24 cellular contexts compared by ENCODE assay signal in the genomic region with DNA sequence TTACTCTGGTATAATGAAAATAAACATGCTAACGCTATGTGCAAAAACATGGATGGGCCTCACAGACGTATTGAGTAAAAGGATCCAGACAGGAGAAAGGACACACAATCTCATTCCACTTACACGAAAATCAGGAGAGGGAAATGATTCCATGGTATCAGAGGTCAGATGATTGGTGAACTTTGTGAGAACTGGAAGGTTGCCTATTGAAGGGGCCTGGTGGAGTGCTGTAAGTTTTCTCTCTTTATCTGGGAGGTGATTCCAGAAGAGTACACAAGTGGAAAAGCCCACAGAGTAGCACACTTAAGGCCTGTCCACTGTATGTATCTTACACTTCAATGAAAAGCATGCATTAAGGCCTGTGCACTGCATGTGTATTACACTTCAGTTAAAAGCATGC. TPM values are rescaled to one million over a fixed set of nuclear protein-coding genes. Genes with fewer than 3 reads are reported as not detected.
DNase-seq lines count a peak whose midpoint lies in the region; ATAC-seq and TF ChIP-seq lines count a peak whose summit lies in the region.
"Had no signal": no experiment of that assay in that cellular context is flagged by ENCODE, and none has a peak within 500 bp of the region (broad histone marks: within the 10 kb centered on the region; RNA-seq: fewer than 3 reads in every experiment).

No MANE protein-coding gene starts in this region.

- H2BK120ac ChIP-seq in IMR-90 (ENCODE audit: low read depth, low read length): no peak overlapping the region

- no peak overlapping the region for H3K23ac ChIP-seq in IMR-90 (ENCODE audit: low read depth, low read length)

- ATAC-seq in IMR-90 (ENCODE audit: low read depth): no peak
- ATAC-seq in GM19328 (IDR thresholded peaks at IDR 0.05; ENCODE audit: unreplicated experiment): no peak
- ATAC-seq in HG03175 (IDR thresholded peaks at IDR 0.05; ENCODE audit: unreplicated experiment): no peak
- no peak for ATAC-seq in HG02973 (IDR thresholded peaks at IDR 0.05; ENCODE audit: unreplicated experiment)
- ATAC-seq: A549, Right ventricle myocardium inferior had no signal

- H3K27me3 ChIP-seq in IMR-90 (ENCODE audit: control insufficient read depth, insufficient read depth, low read length): no peaks in the 10 kb centered on the region
- H3K27me3 ChIP-seq: SJSA1 had no signal

- H3K56ac ChIP-seq in IMR-90 (ENCODE audit: extremely low read depth, insufficient read depth, low read length): no peak overlapping the region

- DNase-seq in GM10266 (ENCODE audit: extremely low spot score): peak; percentile 0
- DNase-seq in IMR-90: peak; percentile 0
- peak; percentile 0 for DNase-seq in inferior parietal cortex (ENCODE audit: extremely low spot score)
- DNase-seq in superior temporal gyrus (ENCODE audit: extremely low spot score): peak; percentile 3
- DNase-seq: AML-193; C1 segment of cervical spinal cord; COR-L47; DMS53; GDM1; MM.1S; NCI-H2029; NCI-H446; NCI-H526; NCI-H82; NK-92 treated with Interleukin-12 subunit alpha and Interleukin-12 subunit beta, amount 100 ng/mL, for 24 hours; PC-3 had no signal

- TF ChIP-seq POLR2A in IMR-90 (IDR thresholded peaks at IDR 0.05; ENCODE audit: low read depth, low read length): no peak

- H3K9me3 ChIP-seq in IMR-90 (ENCODE audit: control insufficient read depth, insufficient read depth, low read length): no peaks in the 10 kb centered on the region
- H3K9me3 ChIP-seq: A549, SJSA1 had no signal

- H3K4me1 ChIP-seq in IMR-90 (ENCODE audit: control insufficient read depth, insufficient read depth, low read length): peaks cover 2% of the 10 kb centered on the region; the same call in 1 of the 2 replicates
- H3K4me1 ChIP-seq: A549, SJSA1 had no signal

- H2BK20ac ChIP-seq in IMR-90 (ENCODE audit: low read depth, low read length): no peak overlapping the region

- H4K8ac ChIP-seq in IMR-90 (ENCODE audit: low read depth in 2 of 2, low read length in 2 of 2): no peak overlapping the region

- intact Hi-C loops in IMR-90 (cut with micrococcal nuclease): loop anchor here (5.0 kb wide), 1 partner anchor 45 kb away; no protein-coding TSS in a partner anchor

- TF ChIP-seq RAD21 in IMR-90 (IDR thresholded peaks at IDR 0.05; ENCODE audit: low read length): no peak

- H3K4me2 ChIP-seq in IMR-90 (ENCODE audit: low read depth, low read length): no peak overlapping the region
- H3K4me2 ChIP-seq: A549, KMS-11 had no signal

- no peaks in the 10 kb centered on the region for H3K79me1 ChIP-seq in IMR-90 (ENCODE audit: low read depth in 1 of 2, low read length in 2 of 2)

- no peak overlapping the region for H2AK5ac ChIP-seq in IMR-90 (ENCODE audit: low read depth, low read length)

- dilution Hi-C loops in IMR-90 (cut with HindIII; ENCODE audit: low sequenced_read_pairs, unreplicated experiment): no loop called here

- H4K5ac ChIP-seq in IMR-90 (ENCODE audit: low read depth, low read length): no peak overlapping the region

- no peaks in the 10 kb centered on the region for H4K20me1 ChIP-seq in IMR-90 (ENCODE audit: insufficient read depth, low read length)

- no CpG with 5 or more reads among the region's 3 CpGs for WGBS in IMR-90 (ENCODE audit: extremely low coverage in 2 of 2, insufficient read length in 1 of 2), 2 experiments

- H3K9ac ChIP-seq in IMR-90 (ENCODE audit: low read depth, low read length): no peak overlapping the region
- H3K9ac ChIP-seq: KMS-11 had no signal

- CTCF ChIA-PET in IMR-90 (lab: Yijun Ruan, JAX): no interaction called here

- H4K91ac ChIP-seq in IMR-90 (ENCODE audit: insufficient read depth, low read depth, low read length): no peak overlapping the region

- in situ Hi-C loops in IMR-90 (cut with MboI; ENCODE audit: low sequenced_read_pairs): no loop called here

- H3K4ac ChIP-seq in IMR-90 (ENCODE audit: low read depth, low read length): no peak overlapping the region

- no peaks in the 10 kb centered on the region for H3K9me1 ChIP-seq in IMR-90 (ENCODE audit: insufficient read depth, low read length)

- H2AFZ ChIP-seq in IMR-90 (replicated peaks; ENCODE audit: low read length, poor library complexity): no peak overlapping the region

- H3K14ac ChIP-seq in IMR-90 (replicated peaks; ENCODE audit: low read depth, low read length): no peak overlapping the region

- H2AK9ac ChIP-seq in IMR-90 (replicated peaks; ENCODE audit: low read depth, low read length, poor library complexity): no peak overlapping the region

- no peak overlapping the region for H2BK15ac ChIP-seq in IMR-90 (ENCODE audit: low read depth, low read length)

- H3K27ac ChIP-seq in IMR-90 (ENCODE audit: insufficient read depth, low read length): no peak overlapping the region
- H3K27ac ChIP-seq: A549, KMS-11, SJSA1 had no signal

- no peak overlapping the region for H3K18ac ChIP-seq in IMR-90 (ENCODE audit: low read depth, low read length)

- no TSS peak for BruUV-seq in IMR-90 (replicated peaks; lab: Mats Ljungman, UMichigan)

- no peak overlapping the region for H2BK5ac ChIP-seq in IMR-90 (ENCODE audit: low read depth, low read length, poor library complexity, severe bottlenecking)

- POLR2A ChIA-PET in IMR-90 (lab: Charles Lee; ENCODE audit: unreplicated experiment): no interaction called here

- no peak for TF ChIP-seq CTCF in GM10266 (IDR thresholded peaks at IDR 0.05; ENCODE audit: control insufficient read depth, insufficient read depth, low read depth, missing control alignments)
- no peak for TF ChIP-seq CTCF in IMR-90 (conservative IDR thresholded peaks at IDR 0.05; ENCODE audit: low read depth, low read length)

- peaks cover 6% of the 10 kb centered on the region; the same call in 1 of the 2 replicates for H3K36me3 ChIP-seq in IMR-90 (ENCODE audit: control insufficient read depth, insufficient read depth, low read length)
- H3K36me3 ChIP-seq: SJSA1 had no signal

- no peak overlapping the region for H3K4me3 ChIP-seq in IMR-90 (ENCODE audit: insufficient read depth, low read depth, low read length)
- H3K4me3 ChIP-seq: A549, SJSA1 had no signal

TF ChIP-seq in IMR-90, 13 proteins besides CTCF, POLR2A, EP300 and RAD21:
- TF ChIP-seq, protein P1, sequence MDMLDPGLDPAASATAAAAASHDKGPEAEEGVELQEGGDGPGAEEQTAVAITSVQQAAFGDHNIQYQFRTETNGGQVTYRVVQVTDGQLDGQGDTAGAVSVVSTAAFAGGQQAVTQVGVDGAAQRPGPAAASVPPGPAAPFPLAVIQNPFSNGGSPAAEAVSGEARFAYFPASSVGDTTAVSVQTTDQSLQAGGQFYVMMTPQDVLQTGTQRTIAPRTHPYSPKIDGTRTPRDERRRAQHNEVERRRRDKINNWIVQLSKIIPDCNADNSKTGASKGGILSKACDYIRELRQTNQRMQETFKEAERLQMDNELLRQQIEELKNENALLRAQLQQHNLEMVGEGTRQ (IDR thresholded peaks at IDR 0.05; ENCODE audit: low read depth, low read length): no peak
- TF ChIP-seq MAFK (IDR thresholded peaks at IDR 0.05; ENCODE audit: low read depth, low read length): no peak
- no peak for TF ChIP-seq FOS (IDR thresholded peaks at IDR 0.05; ENCODE audit: low read depth, low read length)
- TF ChIP-seq CHD1 (IDR thresholded peaks at IDR 0.05; ENCODE audit: low read depth, low read length): no peak
- TF ChIP-seq RFX5 (IDR thresholded peaks at IDR 0.05; ENCODE audit: low read depth, low read length): no peak
- TF ChIP-seq SMC3 (IDR thresholded peaks at IDR 0.05; ENCODE audit: low read depth, low read length): no peak
- no peak for TF ChIP-seq MAZ (IDR thresholded peaks at IDR 0.05; ENCODE audit: borderline replicate concordance, low read depth, low read length)
- no peak for TF ChIP-seq RCOR1 (IDR thresholded peaks at IDR 0.05; ENCODE audit: insufficient replicate concordance, low read length)
- no peak for TF ChIP-seq NFE2L2 (IDR thresholded peaks at IDR 0.05; ENCODE audit: low read depth, low read length)
- TF ChIP-seq, protein P2, sequence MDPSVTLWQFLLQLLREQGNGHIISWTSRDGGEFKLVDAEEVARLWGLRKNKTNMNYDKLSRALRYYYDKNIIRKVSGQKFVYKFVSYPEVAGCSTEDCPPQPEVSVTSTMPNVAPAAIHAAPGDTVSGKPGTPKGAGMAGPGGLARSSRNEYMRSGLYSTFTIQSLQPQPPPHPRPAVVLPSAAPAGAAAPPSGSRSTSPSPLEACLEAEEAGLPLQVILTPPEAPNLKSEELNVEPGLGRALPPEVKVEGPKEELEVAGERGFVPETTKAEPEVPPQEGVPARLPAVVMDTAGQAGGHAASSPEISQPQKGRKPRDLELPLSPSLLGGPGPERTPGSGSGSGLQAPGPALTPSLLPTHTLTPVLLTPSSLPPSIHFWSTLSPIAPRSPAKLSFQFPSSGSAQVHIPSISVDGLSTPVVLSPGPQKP (IDR thresholded peaks at IDR 0.05; ENCODE audit: borderline replicate concordance, low read depth, low read length): no peak
- TF ChIP-seq MXI1 (IDR thresholded peaks at IDR 0.05; ENCODE audit: borderline replicate concordance, low read depth, low read length): no peak
- TF ChIP-seq BHLHE40 (IDR thresholded peaks at IDR 0.05; ENCODE audit: low read depth, low read length): no peak
- TF ChIP-seq CEBPB (IDR thresholded peaks at IDR 0.05; ENCODE audit: low read depth, low read length): no peak

RNA-seq across cellular contexts. Expression of a gene that starts 9.6 kb away (rescaled TPM):
- total RNA-seq in IMR-90 (2012; rRNA removed): 6.9 and 10.2 TPM in 2 replicates
- polyA plus RNA-seq in IMR-90 (2012; rRNA removed): 85.5 and 93.9 TPM in 2 replicates
- polyA plus RNA-seq in IMR-90 (2012; cell fraction: cytosol; rRNA removed): 35.3 and 55.1 TPM in 2 replicates
- polyA plus RNA-seq in IMR-90 (2012; cell fraction: nucleus; rRNA removed; ENCODE audit: low replicate concordance): 360 and 610 TPM in 2 replicates

RNA-seq across cellular contexts. Expression of a gene that starts 10.2 kb away (rescaled TPM):
- not detected in 2 replicates for total RNA-seq in IMR-90 (2012; rRNA removed)
- polyA plus RNA-seq in IMR-90 (2012; rRNA removed): not detected in 2 replicates
- polyA plus RNA-seq in IMR-90 (2012; cell fraction: cytosol; rRNA removed): not detected in 2 replicates
- polyA plus RNA-seq in IMR-90 (2012; cell fraction: nucleus; rRNA removed; ENCODE audit: low replicate concordance): 0.24 TPM in 1 of 2 replicates, not detected in the other
- total RNA-seq: CD4-positive, alpha-beta memory T cell; PC-3; Right ventricle myocardium inferior had no signal
- polyA plus RNA-seq: A549 had no signal

RNA-seq across cellular contexts. Expression of a gene that starts 21.6 kb away (rescaled TPM):
- 6.4 and 10.4 TPM in 2 replicates for total RNA-seq in IMR-90 (2012; rRNA removed)
- polyA plus RNA-seq in IMR-90 (2012; rRNA removed): 37.8 and 42.2 TPM in 2 replicates
- polyA plus RNA-seq in IMR-90 (2012; cell fraction: cytosol; rRNA removed): 29.1 and 38.2 TPM in 2 replicates
- 28.6 and 35.6 TPM in 2 replicates for polyA plus RNA-seq in IMR-90 (2012; cell fraction: nucleus; rRNA removed; ENCODE audit: low replicate concordance)

RNA-seq across cellular contexts. Expression of a gene that starts 34.6 kb away (rescaled TPM):
- 0.28 and 0.36 TPM in 2 replicates for total RNA-seq in IMR-90 (2012; rRNA removed)
- 1.2 TPM in 2 replicates for polyA plus RNA-seq in IMR-90 (2012; rRNA removed)
- 0.36 and 0.85 TPM in 2 replicates for polyA plus RNA-seq in IMR-90 (2012; cell fraction: cytosol; rRNA removed)
- 0.50 and 2.1 TPM in 2 replicates for polyA plus RNA-seq in IMR-90 (2012; cell fraction: nucleus; rRNA removed; ENCODE audit: low replicate concordance)
- total RNA-seq: CD4-positive, alpha-beta memory T cell; PC-3; SJSA1 had no signal
- polyA plus RNA-seq: A549; CD4-positive, alpha-beta memory T cell had no signal

RNA-seq across cellular contexts. Expression of a gene that starts 57.8 kb away (rescaled TPM):
- total RNA-seq in IMR-90 (2012; rRNA removed): 50.3 and 61.5 TPM in 2 replicates
- polyA plus RNA-seq in IMR-90 (2012; rRNA removed): 103 and 116 TPM in 2 replicates
- polyA plus RNA-seq in IMR-90 (2012; cell fraction: cytosol; rRNA removed): 64.5 and 81.2 TPM in 2 replicates
- polyA plus RNA-seq in IMR-90 (2012; cell fraction: nucleus; rRNA removed; ENCODE audit: low replicate concordance): 569 and 1,268 TPM in 2 replicates
